Comparison of ENCODE assay signal across 24 cellular contexts in genomic region chr11:75578977-75579376, GRCh38.
"Had no signal": no experiment of that assay in that cellular context is flagged by ENCODE, and none has a peak within 500 bp of the region (broad histone marks: within the 10 kb centered on the region; RNA-seq: fewer than 3 reads in every experiment).

No MANE protein-coding gene starts in this region.

- H3K4me1 ChIP-seq: SJCRH30 had no signal

- H3K4me3 ChIP-seq: ascending aorta, body of pancreas, SJCRH30 had no signal

- H3K27ac ChIP-seq: ascending aorta, body of pancreas, RWPE1, SJCRH30 had no signal

- H3K27me3 ChIP-seq: ascending aorta, body of pancreas, SJCRH30 had no signal

- DNase-seq: activated CD4-positive, alpha-beta T cell treated with anti-CD3 and anti-CD28 coated beads for 48 hours; activated CD4-positive, alpha-beta T cell treated with anti-CD3 and anti-CD28 coated beads, Interleukin-2, amount 50 U/mL, for 4 hours; activated CD4-positive, CD25-positive, alpha-beta regulatory T cell treated with anti-CD3 and anti-CD28 coated beads, Interleukin-2, amount 50 U/mL, for 72 hours; activated CD8-positive, alpha-beta memory T cell treated with anti-CD3 and anti-CD28 coated beads, Interleukin-2, amount 10 ng/mL, durations not matched to agents 7 days and 5 days; activated effector memory CD4-positive, alpha-beta T cell treated with Interleukin-2 at 50 U/mL for 16 hours; activated naive CD4-positive, alpha-beta T cell; activated T-cell treated with anti-CD3 and anti-CD28 coated beads, Interleukin-2, amount 50 U/mL, for 24 hours; amniotic stem cell; body of pancreas; central memory CD4-positive, alpha-beta T cell; Kasumi-1; KBM-7; NCI-H1105 treated with DMSO at 0.1 percent for 48 hours; NCI-H1436 treated with DMSO at 0.1 percent for 48 hours; NCI-H187; NCI-H2081; NCI-H446 treated with DMSO at 0.1 percent for 48 hours; NCI-H526 treated with DMSO at 0.1 percent for 48 hours; NK-92 treated with Interleukin-12 subunit alpha and Interleukin-12 subunit beta, amount 100 ng/mL, for 24 hours; OCI-M1; Right ventricle myocardium superior; SJCRH30 had no signal

- H3K9me3 ChIP-seq: ascending aorta, body of pancreas, SJCRH30 had no signal

- H3K36me3 ChIP-seq: ascending aorta, SJCRH30 had no signal
